8 cellular contexts compared by ENCODE assay signal in genomic region chr9:127557466-127557869, GRCh38. TPM values are rescaled to one million over a fixed set of nuclear protein-coding genes. Genes with fewer than 3 reads are reported as not detected.
DNase-seq lines count a peak whose midpoint lies in the region; ATAC-seq and TF ChIP-seq lines count a peak whose summit lies in the region.

No MANE protein-coding gene starts in this region.

- peak overlapping the region; percentile 47 for H3K27ac ChIP-seq in DND-41 (ENCODE audit: low read length)
- H3K27ac ChIP-seq in Peyer's patch = peak overlapping the region; percentile 55 to 84 (median 60)
- peak overlapping the region; percentile 98 for H3K27ac ChIP-seq in osteoblast (ENCODE audit: low read depth, low read length)

- TF ChIP-seq POLR2A in Peyer's patch (IDR thresholded peaks at IDR 0.05) = no peak

- ATAC-seq in DND-41 (ENCODE audit: insufficient read depth, low read depth) = peak; percentile 76

- H3K4me2 ChIP-seq in DND-41 (ENCODE audit: insufficient read depth, low read length) (no peak overlapping the region), osteoblast (ENCODE audit: insufficient read depth, low read length) (no peak overlapping the region)

- no peaks in the 10 kb centered on the region for H3K79me2 ChIP-seq in DND-41 (ENCODE audit: insufficient read depth, low read length)
- H3K79me2 ChIP-seq in osteoblast (ENCODE audit: insufficient read depth, low read length) = peaks cover 98% of the 10 kb centered on the region

- H3K9me3 ChIP-seq in DND-41 (ENCODE audit: insufficient read depth, low read length, severe bottlenecking) (no peaks in the 10 kb centered on the region), Peyer's patch (no peaks in the 10 kb centered on the region), osteoblast (ENCODE audit: low read depth, low read length) (no peaks in the 10 kb centered on the region)

- H3K9me3 Mint-ChIP-seq in endothelial cell (ENCODE audit: unreplicated experiment) = no peaks in the 10 kb centered on the region

- H3K4me1 Mint-ChIP-seq in endothelial cell (ENCODE audit: unreplicated experiment) = peaks cover 65% of the 10 kb centered on the region

- H2AFZ ChIP-seq in DND-41 (ENCODE audit: low read depth, low read length) = no peak overlapping the region
- no peak overlapping the region for H2AFZ ChIP-seq in osteoblast (ENCODE audit: low read length)

- H3K4me1 ChIP-seq in DND-41 (ENCODE audit: insufficient read depth, low read length) = peaks cover 29% of the 10 kb centered on the region
- H3K4me1 ChIP-seq in Peyer's patch = peaks cover 6 to 79% (median 27%) of the 10 kb centered on the region in 4 donors
- H3K4me1 ChIP-seq in osteoblast (ENCODE audit: insufficient read depth, low read length) = peaks cover 84% of the 10 kb centered on the region

- H3K36me3 ChIP-seq in DND-41 (ENCODE audit: insufficient read depth, low read length) (no peaks in the 10 kb centered on the region), Peyer's patch (peaks cover 0 to 16% (median 0%) of the 10 kb centered on the region in 3 donors), osteoblast (ENCODE audit: insufficient read depth, low read length) (peaks cover 51% of the 10 kb centered on the region)

- no peak overlapping the region for H3K4me3 Mint-ChIP-seq in endothelial cell (ENCODE audit: unreplicated experiment)

- H4K20me1 ChIP-seq in DND-41 (ENCODE audit: insufficient read depth, low read length) (no peaks in the 10 kb centered on the region; the same call in 1 of the 2 replicates), osteoblast (ENCODE audit: insufficient read depth, low read length) (peaks cover 74% of the 10 kb centered on the region)

- H3K9ac ChIP-seq in DND-41 (ENCODE audit: low read depth, low read length) = no peak overlapping the region

- no peak for TF ChIP-seq CTCF in DND-41 (IDR thresholded peaks at IDR 0.05; ENCODE audit: borderline replicate concordance, extremely low read depth, low read length, poor library complexity, severe bottlenecking)
- TF ChIP-seq CTCF in Peyer's patch (IDR thresholded peaks at IDR 0.05) = no peak
- no peak for TF ChIP-seq CTCF in endothelial cell (IDR thresholded peaks at IDR 0.05; ENCODE audit: unreplicated experiment)
- no peak for TF ChIP-seq CTCF in osteoblast (IDR thresholded peaks at IDR 0.05; ENCODE audit: extremely low read depth, low read depth, low read length)
- TF ChIP-seq CTCF in GM10266 (IDR thresholded peaks at IDR 0.05; ENCODE audit: control insufficient read depth, insufficient read depth, low read depth, missing control alignments) = no peak

- H3K27me3 Mint-ChIP-seq in endothelial cell (ENCODE audit: unreplicated experiment) = peaks cover 10% of the 10 kb centered on the region

- peak overlapping the region; percentile 30 for H3K27ac Mint-ChIP-seq in endothelial cell (ENCODE audit: unreplicated experiment)

- H3K4me3 ChIP-seq in DND-41 (ENCODE audit: low read depth in 1 of 2, low read length in 2 of 2) (no peak overlapping the region), Peyer's patch (no peak overlapping the region), osteoblast (ENCODE audit: insufficient read depth, low read length) (no peak overlapping the region)

- H3K27me3 ChIP-seq in DND-41 (ENCODE audit: insufficient read depth, low read length, poor library complexity) = no peaks in the 10 kb centered on the region
- no peaks in the 10 kb centered on the region for H3K27me3 ChIP-seq in Peyer's patch
- no peaks in the 10 kb centered on the region for H3K27me3 ChIP-seq in osteoblast (ENCODE audit: insufficient read depth, low read length)

- DNase-seq in DND-41 (peak; percentile 64), Peyer's patch (no peak), endothelial cell (ENCODE audit: low spot score) (no peak), osteoblast (ENCODE audit: insufficient read length, low spot score, missing footprints) (peak; percentile 89), GM10266 (ENCODE audit: extremely low spot score) (no peak), DMS114 treated with DMSO at 0.1 percent for 48 hours (lab: John Stamatoyannopoulos, UW; ENCODE audit: unreplicated experiment) (no peak), Ammon's horn (ENCODE audit: low spot score) (no peak)
- no peak for DNase-seq in stimulated activated CD4-positive, alpha-beta T cell treated with anti-CD3 and anti-CD28 coated beads, Interleukin-2, amount 100 ng/mL, for 48 hours

- peaks cover 21% of the 10 kb centered on the region for H3K36me3 Mint-ChIP-seq in endothelial cell (ENCODE audit: low read depth, unreplicated experiment)

RNA-seq across cellular contexts. Expression of gene STXBP1, which starts 54.6 kb away (rescaled TPM):
- total RNA-seq in Peyer's patch (10 to 100 TPM in 2 of 4 donors, 1 to 10 TPM in 2; 4.4 to 90.8 (median 12.6) TPM), endothelial cell (ENCODE audit: unreplicated experiment) (113 TPM), osteoblast (19.9 and 23.0 TPM in 2 replicates)

Comparison
In these comparisons a context has a peak if more than half of its experiments do, and no peak if none do; other contexts are left out.
1. DNase-seq: peak in DND-41 (single experiment) and osteoblast (single experiment); none in Peyer's patch (0 of 3), endothelial cell (single experiment), GM10266 (single experiment), stimulated activated CD4-positive, alpha-beta T cell treated with anti-CD3 and anti-CD28 coated beads, Interleukin-2, amount 100 ng/mL, for 48 hours (0 of 2), DMS114 treated with DMSO at 0.1 percent for 48 hours (single experiment) and Ammon's horn (single experiment).
2. H3K27ac ChIP-seq: peak in every context shown above with its lines; median percentile 98 in osteoblast; 60 in Peyer's patch; 47 in DND-41.